In genomic region chr11:46697723-46698122, GRCh38 we compare ENCODE assay signal across 12 cellular contexts. TPM values are rescaled to one million over a fixed set of nuclear protein-coding genes. Genes with fewer than 3 reads are reported as not detected.
DNase-seq lines count a peak whose midpoint lies in the region; ATAC-seq and TF ChIP-seq lines count a peak whose summit lies in the region.
"Had no signal": no experiment of that assay in that cellular context is flagged by ENCODE, and none has a peak within 500 bp of the region (broad histone marks: within the 10 kb centered on the region; RNA-seq: fewer than 3 reads in every experiment).

No MANE protein-coding gene starts in this region.

- H2BK12ac ChIP-seq in H9 (ENCODE audit: insufficient read length, low read depth, low read length) (no peak overlapping the region), neuronal stem cell (ENCODE audit: low read length) (no peak overlapping the region)

- peak overlapping the region; percentile 5 to 96 (median 46); a peak in 17 of 22 replicates for H3K9ac ChIP-seq in BLaER1 treated with 17β-estradiol and CSF1 and Interleukin-3, amounts not matched to agents 10 nM and 100 nM
- H3K9ac ChIP-seq in H9 (ENCODE audit: extremely low read depth, insufficient read length, low read length) (no peak overlapping the region), neuronal stem cell (ENCODE audit: low read depth, low read length, poor library complexity) (no peak overlapping the region)

- H3K27me3 Mint-ChIP-seq in H9 (ENCODE audit: low read depth): no peaks in the 10 kb centered on the region

- H2BK20ac ChIP-seq in H9 (ENCODE audit: low read depth, low read length, poor library complexity, severe bottlenecking): no peak overlapping the region

- DNase-seq in H9 (no peak), neuronal stem cell (ENCODE audit: low spot score) (no peak), amygdala (lab: John Stamatoyannopoulos, UW) (no peak)
- DNase-seq: cortex of kidney, NCI-H82 had no signal

- H4K91ac ChIP-seq in H9 (ENCODE audit: insufficient read length, low read depth, low read length) (no peak overlapping the region), neuronal stem cell (ENCODE audit: low read depth, low read length, poor library complexity) (no peak overlapping the region)

- no peak overlapping the region for H2AK5ac ChIP-seq in H9 (ENCODE audit: insufficient read length, low read length)
- H2AK5ac ChIP-seq in neuronal stem cell (ENCODE audit: low read depth, low read length): no peak overlapping the region

- peaks cover 6% of the 10 kb centered on the region; the same call in 1 of the 2 replicates for H3K79me2 ChIP-seq in H9 (ENCODE audit: insufficient read depth, low read length)

- peaks cover 43 to 65% (median 56%) of the 10 kb centered on the region in 11 experiments for H3K36me3 ChIP-seq in BLaER1 treated with 17β-estradiol and CSF1 and Interleukin-3, amounts not matched to agents 10 nM and 100 nM
- peaks cover 18 to 35% of the 10 kb centered on the region in 2 donors for H3K36me3 ChIP-seq in neuronal stem cell (replicated peaks in 1 of 2; ENCODE audit: control insufficient read depth in 2 of 2, insufficient read depth in 2 of 2, low read length in 2 of 2)

- H3K36me3 Mint-ChIP-seq in H9 (ENCODE audit: insufficient read depth in 1 of 3, low read depth in 3 of 3): peaks cover 7 to 25% (median 25%) of the 10 kb centered on the region in 3 experiments; a peak in 6 of 7 replicates

- peak overlapping the region in 10 of 11 experiments; percentile 1 to 96 (median 86); a peak in 16 of 22 replicates for H3K4me2 ChIP-seq in BLaER1 treated with 17β-estradiol and CSF1 and Interleukin-3, amounts not matched to agents 10 nM and 100 nM
- H3K4me2 ChIP-seq in H9 (ENCODE audit: insufficient read depth, insufficient read length, low read length) (no peak overlapping the region), neuronal stem cell (ENCODE audit: insufficient read depth, low read length, poor library complexity, severe bottlenecking) (no peak overlapping the region)

- no peak overlapping the region for H2BK120ac ChIP-seq in H9 (ENCODE audit: low read depth, low read length, poor library complexity, severe bottlenecking)
- no peak overlapping the region for H2BK120ac ChIP-seq in neuronal stem cell (ENCODE audit: low read depth, low read length)

- no CpG with 5 or more reads among the region's 2 CpGs for WGBS in H9 (ENCODE audit: extremely low coverage, insufficient read length, low lambda C conversion rate)
- WGBS in neuronal stem cell (ENCODE audit: extremely low coverage in 2 of 2, insufficient read length in 2 of 2, insufficient replicate concordance in 1 of 2), 2 donors: no CpG with 5 or more reads among the region's 2 CpGs

- H3K14ac ChIP-seq in H9 (ENCODE audit: insufficient read depth, low read length) (no peak overlapping the region), neuronal stem cell (ENCODE audit: low read length) (no peak overlapping the region)

- no peaks in the 10 kb centered on the region for H3K9me3 ChIP-seq in BLaER1 treated with 17β-estradiol and CSF1 and Interleukin-3, amounts not matched to agents 10 nM and 100 nM (replicated peaks in 1 of 11)
- no peaks in the 10 kb centered on the region for H3K9me3 ChIP-seq in H9 (ENCODE audit: control insufficient read depth, low read depth, low read length)
- H3K9me3 ChIP-seq in neuronal stem cell (replicated peaks in 1 of 2; ENCODE audit: control insufficient read depth in 2 of 2, insufficient read depth in 1 of 2, low read depth in 1 of 2, low read length in 2 of 2): no peaks in the 10 kb centered on the region

- H2AFZ ChIP-seq in H9 (ENCODE audit: low read length) (no peak overlapping the region), neuronal stem cell (ENCODE audit: low read length) (no peak overlapping the region)

- H2BK15ac ChIP-seq in H9 (ENCODE audit: low read depth, low read length): no peak overlapping the region
- no peak overlapping the region for H2BK15ac ChIP-seq in neuronal stem cell (ENCODE audit: low read length)

- no peaks in the 10 kb centered on the region for H3K27me3 ChIP-seq in BLaER1 treated with 17β-estradiol and CSF1 and Interleukin-3, amounts not matched to agents 10 nM and 100 nM
- H3K27me3 ChIP-seq in H9 (ENCODE audit: insufficient read depth, low read length) (no peaks in the 10 kb centered on the region), neuronal stem cell (ENCODE audit: control insufficient read depth in 3 of 3, insufficient read depth in 3 of 3, low read depth in 1 of 3, low read length in 3 of 3) (no peaks in the 10 kb centered on the region)

- peaks cover 15 to 19% of the 10 kb centered on the region in 2 experiments for H3K4me1 Mint-ChIP-seq in H9

- no peak overlapping the region for H3K18ac ChIP-seq in H9 (ENCODE audit: insufficient read length, low read depth, low read length)
- H3K18ac ChIP-seq in neuronal stem cell (ENCODE audit: low read length): no peak overlapping the region

- H4K20me1 ChIP-seq in BLaER1 treated with 17β-estradiol and CSF1 and Interleukin-3, amounts not matched to agents 10 nM and 100 nM: peaks cover under 1 to 42% (median 15%) of the 10 kb centered on the region in 11 experiments; a peak in 13 of 22 replicates
- H4K20me1 ChIP-seq in H9 (ENCODE audit: control insufficient read depth, insufficient read depth, insufficient read length): no peaks in the 10 kb centered on the region

- H3K79me1 ChIP-seq in H9 (ENCODE audit: insufficient read depth, low read depth, low read length, poor library complexity, severe bottlenecking) (no peaks in the 10 kb centered on the region), neuronal stem cell (ENCODE audit: low read depth, low read length) (peaks cover 9% of the 10 kb centered on the region)

- H4K8ac ChIP-seq in H9 (replicated peaks; ENCODE audit: insufficient read length, low read depth, low read length) (no peak overlapping the region), neuronal stem cell (ENCODE audit: low read depth, low read length) (no peak overlapping the region)

- ATAC-seq in GM18519 (IDR thresholded peaks at IDR 0.05; ENCODE audit: low FRiP score, unreplicated experiment) (no peak), GM18867 (IDR thresholded peaks at IDR 0.05; ENCODE audit: unreplicated experiment) (no peak), esophagus mucosa (no peak)

- no peak overlapping the region for H4K5ac ChIP-seq in H9 (ENCODE audit: insufficient read length, low read depth, low read length)

- no peaks in the 10 kb centered on the region for H3K9me3 Mint-ChIP-seq in H9

- peak overlapping the region; percentile 0 to 74 (median 8); a peak in 4 of 7 replicates for H3K27ac Mint-ChIP-seq in H9

- H3K4me3 ChIP-seq in BLaER1 treated with 17β-estradiol and CSF1 and Interleukin-3, amounts not matched to agents 10 nM and 100 nM: no peak overlapping the region
- H3K4me3 ChIP-seq in neuronal stem cell (ENCODE audit: low read length in 2 of 2): no peak overlapping the region

- H3K27ac ChIP-seq in BLaER1 treated with 17β-estradiol and CSF1 and Interleukin-3, amounts not matched to agents 10 nM and 100 nM: peak overlapping the region in 9 of 11 experiments; percentile 0 to 96 (median 22); a peak in 11 of 22 replicates
- no peak overlapping the region for H3K27ac ChIP-seq in H9 (ENCODE audit: insufficient read length, low read depth, low read length)
- peak overlapping the region; percentile 98 for H3K27ac ChIP-seq in cingulate gyrus (ENCODE audit: low read depth, low read length)
- H3K27ac ChIP-seq in neuronal stem cell (replicated peaks; ENCODE audit: low read length): no peak overlapping the region

- H3K4me1 ChIP-seq in BLaER1 treated with 17β-estradiol and CSF1 and Interleukin-3, amounts not matched to agents 10 nM and 100 nM: peaks cover 27 to 46% (median 43%) of the 10 kb centered on the region in 10 experiments
- H3K4me1 ChIP-seq in H9 (ENCODE audit: insufficient read depth, low read length): no peaks in the 10 kb centered on the region
- peaks cover 3 to 4% of the 10 kb centered on the region in 2 donors for H3K4me1 ChIP-seq in neuronal stem cell (ENCODE audit: control insufficient read depth in 2 of 2, insufficient read depth in 1 of 2, low read depth in 1 of 2, low read length in 2 of 2)

- TF ChIP-seq CTCF in H9 (conservative IDR thresholded peaks at IDR 0.05): no peak

- no peak overlapping the region for H3K56ac ChIP-seq in H9 (ENCODE audit: insufficient read length, low read depth, low read length)

- H3K4ac ChIP-seq in H9 (ENCODE audit: low read depth, low read length): no peak overlapping the region
- no peak overlapping the region for H3K4ac ChIP-seq in neuronal stem cell (ENCODE audit: low read length)

- H2BK5ac ChIP-seq in H9 (ENCODE audit: insufficient read length, low read length) (no peak overlapping the region), neuronal stem cell (ENCODE audit: low read length) (peak overlapping the region; percentile 57)

- H3K23me2 ChIP-seq in H9 (ENCODE audit: insufficient read length, low read depth, low read length, poor library complexity, severe bottlenecking): peaks cover 3% of the 10 kb centered on the region

- H3T11ph ChIP-seq in H9 (ENCODE audit: low read length): no peak overlapping the region

- peak overlapping the region in 1 of 2 experiments; percentile 34; a peak in 2 of 5 replicates for H3K4me3 Mint-ChIP-seq in H9

- H3K23ac ChIP-seq in H9 (ENCODE audit: insufficient read length, low read depth, low read length) (no peak overlapping the region), neuronal stem cell (ENCODE audit: low read depth, low read length, poor library complexity) (no peak overlapping the region)

RNA-seq across cellular contexts. Expression of gene ARHGAP1, which starts 2.7 kb away (rescaled TPM):
- 45.3 and 47.9 TPM in 2 replicates for total RNA-seq in H9 (2021)
- 14.9 TPM for polyA plus RNA-seq in neuronal stem cell (2013, experiment 1 of 2)
- 16.1 TPM for polyA plus RNA-seq in neuronal stem cell (2013, experiment 2 of 2)
- total RNA-seq in esophagus mucosa: 88.7 TPM

RNA-seq across cellular contexts. Expression of gene ZNF408, which starts 3.1 kb away (rescaled TPM):
- total RNA-seq in H9 (2021) (16.6 and 16.9 TPM in 2 replicates), esophagus mucosa (6.7 TPM)
- 4.8 TPM for polyA plus RNA-seq in neuronal stem cell (2013, experiment 1 of 2)
- polyA plus RNA-seq in neuronal stem cell (2013, experiment 2 of 2): 5.0 TPM

RNA-seq across cellular contexts. Expression of gene F2, which starts 21.3 kb away (rescaled TPM):
- not detected in 2 replicates for total RNA-seq in H9 (2021)
- not detected for polyA plus RNA-seq in neuronal stem cell (2013, experiment 1 of 2)
- polyA plus RNA-seq in neuronal stem cell (2013, experiment 2 of 2): not detected
- total RNA-seq in esophagus mucosa: not detected
- total RNA-seq: glomerular endothelial cell, subcutaneous adipose tissue had no signal

Comparison
In these comparisons a context has a peak if more than half of its experiments do, and no peak if none do; other contexts are left out.
1. H3K27ac ChIP-seq: peak in BLaER1 treated with 17β-estradiol and CSF1 and Interleukin-3, amounts not matched to agents 10 nM and 100 nM (9 of 11) and cingulate gyrus (single experiment); none in H9 (single experiment) and neuronal stem cell (single experiment).
2. H3K4me2 ChIP-seq: peak in BLaER1 treated with 17β-estradiol and CSF1 and Interleukin-3, amounts not matched to agents 10 nM and 100 nM (10 of 11); none in H9 (single experiment) and neuronal stem cell (single experiment).
3. H3K9ac ChIP-seq: peak in BLaER1 treated with 17β-estradiol and CSF1 and Interleukin-3, amounts not matched to agents 10 nM and 100 nM (11 of 11); none in H9 (single experiment) and neuronal stem cell (single experiment).